In genomic region chr22:44680481-44680894, GRCh38 we compare ENCODE assay signal across 2 cellular contexts.
TF ChIP-seq lines count a peak whose summit lies in the region.

No MANE protein-coding gene starts in this region.

TF ChIP-seq in HepG2, 621 proteins besides CTCF, POLR2A, EP300 and RAD21:
- TF ChIP-seq ATF7 (IDR thresholded peaks at IDR 0.05) (no peak), ATF7 (CRISPR knock-in tag; IDR thresholded peaks at IDR 0.05) (no peak), ZNF674 (CRISPR knock-in tag; IDR thresholded peaks at IDR 0.05; ENCODE audit: low read depth) (no peak)

TF ChIP-seq in K562, 482 proteins besides CTCF, POLR2A, EP300 and RAD21:
- TF ChIP-seq MBD2 (IDR thresholded peaks at IDR 0.05; ENCODE audit: borderline replicate concordance, low read depth) (no peak), NFIC (IDR thresholded peaks at IDR 0.05) (peak; percentile 92)
